Comparison of ENCODE assay signal across 9 cellular contexts in the genomic region with DNA sequence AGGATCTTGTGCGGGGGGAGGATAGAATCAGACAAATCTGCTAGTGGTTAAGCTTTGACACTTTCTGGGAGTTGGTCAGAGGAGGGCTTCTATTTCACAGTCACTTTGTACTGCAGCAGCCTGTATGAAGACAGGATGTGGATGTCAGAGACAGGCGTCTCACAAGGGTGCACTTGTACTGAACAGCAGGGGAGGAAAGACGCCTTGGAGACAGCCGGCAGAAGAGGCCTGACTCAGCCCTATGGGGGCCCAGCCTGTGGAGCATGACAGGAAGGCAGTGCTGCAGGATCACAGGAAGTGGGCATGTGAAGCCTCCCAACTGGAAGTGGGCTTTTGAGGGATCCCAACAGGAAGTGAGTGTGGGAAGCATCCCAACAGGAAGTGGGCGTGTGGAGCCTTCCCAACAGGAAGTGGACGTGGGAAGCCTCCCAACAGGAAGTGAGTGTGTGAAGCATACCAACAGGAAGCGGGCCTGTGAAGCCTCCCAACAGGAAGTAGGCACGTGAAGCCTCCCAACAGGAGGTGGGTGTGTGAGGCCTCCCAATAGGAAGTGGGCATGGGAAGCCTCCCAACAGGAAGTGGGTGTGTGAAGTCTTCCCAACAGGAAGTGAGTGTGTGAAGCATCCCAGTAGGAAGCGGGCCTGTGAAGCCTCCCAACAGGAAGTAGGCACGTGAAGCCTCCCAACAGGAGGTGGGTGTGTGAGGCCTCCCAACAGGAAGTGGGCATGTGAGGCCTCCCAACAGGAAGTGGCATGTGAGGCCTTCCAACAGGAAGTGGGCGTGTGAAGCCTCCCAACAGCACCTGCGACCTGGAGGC.
DNase-seq lines count a peak whose midpoint lies in the region; ATAC-seq and TF ChIP-seq lines count a peak whose summit lies in the region.
"Had no signal": no experiment of that assay in that cellular context is flagged by ENCODE, and none has a peak within 500 bp of the region (broad histone marks: within the 10 kb centered on the region; RNA-seq: fewer than 3 reads in every experiment).

No MANE protein-coding gene starts in this region.

- WGBS in suprapubic skin, result 60% methylated on average over 12 of the region's 12 CpGs

- H3K79me2 ChIP-seq in Karpas-422 (ENCODE audit: low read length), result no peaks in the 10 kb centered on the region

- H3K4me2 ChIP-seq in Karpas-422 (ENCODE audit: low read depth, low read length, poor library complexity, severe bottlenecking), result no peak overlapping the region

- H3K36me3 Mint-ChIP-seq in Calu3 (ENCODE audit: insufficient read depth, unreplicated experiment), result no peaks in the 10 kb centered on the region

- H3K27me3 Mint-ChIP-seq in Calu3 (ENCODE audit: unreplicated experiment), result no peaks in the 10 kb centered on the region

- H3K27me3 ChIP-seq in Karpas-422 (ENCODE audit: low read length) (no peaks in the 10 kb centered on the region), suprapubic skin (no peaks in the 10 kb centered on the region)

- H3K9ac ChIP-seq in Karpas-422 (ENCODE audit: low read length), result no peak overlapping the region

- no peak for ATAC-seq in HG02571 (IDR thresholded peaks at IDR 0.05; ENCODE audit: unreplicated experiment)

- TF ChIP-seq CTCF in suprapubic skin (IDR thresholded peaks at IDR 0.05), result no peak
- TF ChIP-seq CTCF in RWPE1 (conservative IDR thresholded peaks at IDR 0.05; ENCODE audit: low read depth), result no peak
- no peak for TF ChIP-seq CTCF in Calu3 (IDR thresholded peaks at IDR 0.05; ENCODE audit: unreplicated experiment)

- no TSS peak for BruUV-seq in Calu3 (replicated peaks; lab: Mats Ljungman, UMichigan)

- peak; percentile 53 for DNase-seq in Karpas-422
- DNase-seq in activated T-cell treated with anti-CD3 and anti-CD28 coated beads for 1 hour (ENCODE audit: low read depth), result peak; percentile 18
- peak; percentile 92 for DNase-seq in kidney tubule cell (ENCODE audit: low spot score)
- DNase-seq in suprapubic skin (ENCODE audit: low spot score in 2 of 2), result no peak
- DNase-seq in RWPE1 (ENCODE audit: low spot score), result no peak
- no peak for DNase-seq in Calu3
- DNase-seq in GM03348 (ENCODE audit: low spot score), result no peak
- DNase-seq: NCI-H1436 treated with DMSO at 0.1 percent for 48 hours had no signal

- H2AFZ ChIP-seq in Karpas-422 (ENCODE audit: low read length), result peak overlapping the region; percentile 77

- no peak overlapping the region for H3K27ac Mint-ChIP-seq in Calu3 (ENCODE audit: unreplicated experiment)

- H3K9me3 ChIP-seq in Karpas-422 (ENCODE audit: low read length), result no peaks in the 10 kb centered on the region
- no peaks in the 10 kb centered on the region for H3K9me3 ChIP-seq in suprapubic skin

- no peaks in the 10 kb centered on the region for H3K4me1 Mint-ChIP-seq in Calu3 (ENCODE audit: low read depth, unreplicated experiment)

- TF ChIP-seq EP300 in suprapubic skin (IDR thresholded peaks at IDR 0.05), result no peak

- POLR2A ChIA-PET in RWPE1 (lab: Yijun Ruan, JAX; ENCODE audit: low non-redundant PET), result no interaction called here

- no peak for TF ChIP-seq POLR2A in suprapubic skin (IDR thresholded peaks at IDR 0.05)

- H3K36me3 ChIP-seq in Karpas-422 (ENCODE audit: insufficient read depth, low read length) (no peaks in the 10 kb centered on the region), suprapubic skin (no peaks in the 10 kb centered on the region)

- intact Hi-C loops in Calu3 (cut with micrococcal nuclease; ENCODE audit: unreplicated experiment), result no loop called here

- H3K4me3 ChIP-seq in Karpas-422 (ENCODE audit: low read length) (no peak overlapping the region; the same call in 1 of the 2 replicates), suprapubic skin (no peak overlapping the region)

- no peak overlapping the region for H3K4me3 Mint-ChIP-seq in Calu3 (ENCODE audit: low read depth, unreplicated experiment)

- no peaks in the 10 kb centered on the region for H3K9me2 ChIP-seq in Karpas-422 (replicated peaks; ENCODE audit: insufficient read depth, low read length)

- H3K4me1 ChIP-seq in Karpas-422 (ENCODE audit: low read length), result no peaks in the 10 kb centered on the region
- no peaks in the 10 kb centered on the region for H3K4me1 ChIP-seq in suprapubic skin

- peaks cover 25% of the 10 kb centered on the region for H3K9me3 Mint-ChIP-seq in Calu3 (ENCODE audit: low read depth, unreplicated experiment)

- H3K27ac ChIP-seq in Karpas-422 (ENCODE audit: low read length) (no peak overlapping the region), suprapubic skin (peak overlapping the region; percentile 47), RWPE1 (no peak overlapping the region)

- no peaks in the 10 kb centered on the region for H4K20me1 ChIP-seq in Karpas-422 (ENCODE audit: insufficient read depth, low read depth, low read length)

- CTCF ChIA-PET in RWPE1 (lab: Yijun Ruan, JAX) (no interaction called here), Calu3 (lab: Charles Lee) (no interaction called here)

Comparison
In these comparisons a context has a peak if more than half of its experiments do, and no peak if none do; other contexts are left out.
1. DNase-seq: peak in Karpas-422 (single experiment), activated T-cell treated with anti-CD3 and anti-CD28 coated beads for 1 hour (single experiment) and kidney tubule cell (single experiment); none in suprapubic skin (0 of 2), RWPE1 (single experiment), Calu3 (single experiment) and GM03348 (single experiment).